In genomic region chr1:154977762-154978161, GRCh38 we compare ENCODE assay signal across 10 cellular contexts. TPM values are rescaled to one million over a fixed set of nuclear protein-coding genes. Genes with fewer than 3 reads are reported as not detected.
DNase-seq lines count a peak whose midpoint lies in the region; ATAC-seq, FAIRE-seq and TF ChIP-seq lines count a peak whose summit lies in the region.
"Not testable (repeated sequence)": the region's sequence is repeated elsewhere in the genome, so short reads cannot be mapped to it uniquely, and the experiment has no call there.
"Had no signal": no experiment of that assay in that cellular context is flagged by ENCODE, and none has a peak within 500 bp of the region (broad histone marks: within the 10 kb centered on the region; RNA-seq: fewer than 3 reads in every experiment).

No MANE protein-coding gene starts in this region.

- not testable (repeated sequence) for TF ChIP-seq RAD21 in A549 (conservative IDR thresholded peaks at IDR 0.05 in 1 of 2, IDR thresholded peaks at IDR 0.05 in 1 of 2); SK-N-SH (IDR thresholded peaks at IDR 0.05; ENCODE audit: low read length)

- H3K4me3 ChIP-seq in A549; DND-41 (ENCODE audit: low read depth in 1 of 2, low read length in 2 of 2); SK-N-SH (ENCODE audit: low read depth in 2 of 2, low read length in 1 of 2): not testable (repeated sequence)
- H3K4me3 ChIP-seq in NB4 (ENCODE audit: low read depth, low read length): peak overlapping the region; percentile 25

- peak overlapping the region; percentile 42 for H3K4me3 Mint-ChIP-seq in activated CD4-positive, alpha-beta T cell treated with anti-CD3 and anti-CD28 coated beads, Interleukin-2, amount 10 ng/mL, durations not matched to agents 24 days and 14 days
- not testable (repeated sequence) for H3K4me3 Mint-ChIP-seq in activated T-helper 17 cell treated with anti-CD3 and anti-CD28 coated beads, Interleukin-2, amount 50 U/mL, for 72 hours
- H3K4me3 Mint-ChIP-seq in endothelial cell (ENCODE audit: unreplicated experiment) (peak overlapping the region; percentile 32), nephron progenitor cell (peak overlapping the region; percentile 29)

- not testable (repeated sequence) for DNase-seq in A549 (ENCODE audit: low read depth in 1 of 2, low spot score in 1 of 2); DND-41; NB4 (ENCODE audit: low read depth); SK-N-SH; activated CD4-positive, alpha-beta T cell treated with anti-CD3 and anti-CD28 coated beads, Interleukin-2, amount 10 ng/mL, durations not matched to agents 24 days and 14 days; endothelial cell (ENCODE audit: low spot score); nephron progenitor cell

- FAIRE-seq in A549 (lab: Jason Lieb, UNC): not testable (repeated sequence)

- H3K27me3 ChIP-seq in DND-41 (ENCODE audit: insufficient read depth, low read length, poor library complexity); SK-N-SH (ENCODE audit: insufficient read depth): not testable (repeated sequence)

- peaks cover 27% of the 10 kb centered on the region for H3F3A ChIP-seq in SK-N-SH (replicated peaks; ENCODE audit: insufficient read depth)

- H3K4me2 ChIP-seq in A549: 0 out of 3 replicates have a peak overlapping the region, but pooled peaks have one; percentile 72
- peak overlapping the region; percentile 12; the same call in 1 of the 2 replicates for H3K4me2 ChIP-seq in DND-41 (ENCODE audit: insufficient read depth, low read length)
- 0 out of 2 replicates have a peak overlapping the region, but pooled peaks have one; percentile 91 for H3K4me2 ChIP-seq in SK-N-SH

- ATAC-seq in A549; DND-41 (ENCODE audit: insufficient read depth, low read depth); activated T-helper 17 cell treated with anti-CD3 and anti-CD28 coated beads, Interleukin-2, amount 50 U/mL, for 72 hours (replicated peaks): not testable (repeated sequence)

- H3K9me3 Mint-ChIP-seq in activated CD4-positive, alpha-beta T cell treated with anti-CD3 and anti-CD28 coated beads, Interleukin-2, amount 10 ng/mL, durations not matched to agents 24 days and 14 days; activated T-helper 17 cell treated with anti-CD3 and anti-CD28 coated beads, Interleukin-2, amount 50 U/mL, for 72 hours; endothelial cell (ENCODE audit: unreplicated experiment); nephron progenitor cell: not testable (repeated sequence)

- H3K4me1 Mint-ChIP-seq in activated CD4-positive, alpha-beta T cell treated with anti-CD3 and anti-CD28 coated beads, Interleukin-2, amount 10 ng/mL, durations not matched to agents 24 days and 14 days: peaks cover 21% of the 10 kb centered on the region
- H3K4me1 Mint-ChIP-seq in activated T-helper 17 cell treated with anti-CD3 and anti-CD28 coated beads, Interleukin-2, amount 50 U/mL, for 72 hours: peaks cover 14% of the 10 kb centered on the region
- not testable (repeated sequence) for H3K4me1 Mint-ChIP-seq in endothelial cell (ENCODE audit: unreplicated experiment); nephron progenitor cell

- not testable (repeated sequence) for H3K9me3 ChIP-seq in A549; DND-41 (ENCODE audit: insufficient read depth, low read length, severe bottlenecking); SK-N-SH

- peaks cover 26% of the 10 kb centered on the region for H3K36me3 Mint-ChIP-seq in activated CD4-positive, alpha-beta T cell treated with anti-CD3 and anti-CD28 coated beads, Interleukin-2, amount 10 ng/mL, durations not matched to agents 24 days and 14 days (ENCODE audit: low read depth)
- peaks cover 48% of the 10 kb centered on the region for H3K36me3 Mint-ChIP-seq in activated T-helper 17 cell treated with anti-CD3 and anti-CD28 coated beads, Interleukin-2, amount 50 U/mL, for 72 hours (ENCODE audit: low read depth)
- H3K36me3 Mint-ChIP-seq in endothelial cell (ENCODE audit: low read depth, unreplicated experiment): not testable (repeated sequence)
- H3K36me3 Mint-ChIP-seq in nephron progenitor cell (ENCODE audit: low read depth): peaks cover 33% of the 10 kb centered on the region

- H3K79me2 ChIP-seq in DND-41 (ENCODE audit: insufficient read depth, low read length) (peaks cover 68% of the 10 kb centered on the region), SK-N-SH (ENCODE audit: insufficient read depth) (peaks cover 72% of the 10 kb centered on the region)

- CTCF ChIA-PET in A549 (lab: Yijun Ruan, JAX): interaction anchor here (1.3 kb wide), 1 partner anchor 114 kb away, joined by 4 read pairs; no protein-coding TSS in a partner anchor
- CTCF ChIA-PET in SK-N-SH (lab: Yijun Ruan, JAX): interaction anchor here (0.9 to 37.5 kb wide), 6 partner anchors 16 to 43 kb away, joined by 3 to 640 read pairs (median 4); partner anchors contain the start of genes LENEP, PYGO2 and ZBTB7B

- H3K9ac ChIP-seq in DND-41 (ENCODE audit: low read depth, low read length); SK-N-SH: not testable (repeated sequence)

- not testable (repeated sequence) for H3K9me2 ChIP-seq in SK-N-SH

- WGBS in A549 (ENCODE audit: missing lambda C conversion rate): 69% methylated on average over 3 of the region's 3 CpGs
- WGBS in SK-N-SH (ENCODE audit: low lambda C conversion rate): 55% methylated on average over 3 of the region's 3 CpGs

- TF ChIP-seq POLR2A in A549 (IDR thresholded peaks at IDR 0.05; ENCODE audit: low read length); NB4 (IDR thresholded peaks at IDR 0.05; ENCODE audit: extremely low read depth, insufficient read length): not testable (repeated sequence)

- intact Hi-C loops in activated CD4-positive, alpha-beta T cell treated with anti-CD3 and anti-CD28 coated beads, Interleukin-2, amount 10 ng/mL, durations not matched to agents 24 days and 14 days (cut with micrococcal nuclease): loop anchor here (10.0 kb wide), 1 partner anchor 1527 kb away; the partner anchor contains the start of gene MEF2D

- H3K27ac ChIP-seq in A549: peak overlapping the region in 1 of 2 experiments; percentile 98; a peak in 2 of 6 replicates
- not testable (repeated sequence) for H3K27ac ChIP-seq in DND-41 (ENCODE audit: low read length)
- peak overlapping the region; percentile 99 to 100; a peak in 3 of 4 replicates for H3K27ac ChIP-seq in SK-N-SH (ENCODE audit: low read depth in 2 of 2, low read length in 1 of 2)

- POLR2A ChIA-PET in A549 (lab: Yijun Ruan, JAX) (interaction anchor here (0.6 kb wide), 1 partner anchor 35 kb away, joined by 12 read pairs; no protein-coding TSS in a partner anchor), SK-N-SH (lab: Yijun Ruan, JAX) (interaction anchor here (1.2 to 2.7 kb wide), 5 partner anchors 12 to 26 kb away, joined by 3 to 16 read pairs (median 5); partner anchors contain the start of genes LENEP, PBXIP1 and PYGO2)

- not testable (repeated sequence) for H3K27ac Mint-ChIP-seq in activated CD4-positive, alpha-beta T cell treated with anti-CD3 and anti-CD28 coated beads, Interleukin-2, amount 10 ng/mL, durations not matched to agents 24 days and 14 days; endothelial cell (ENCODE audit: unreplicated experiment)
- peak overlapping the region; percentile 61 for H3K27ac Mint-ChIP-seq in activated T-helper 17 cell treated with anti-CD3 and anti-CD28 coated beads, Interleukin-2, amount 50 U/mL, for 72 hours
- H3K27ac Mint-ChIP-seq in nephron progenitor cell: peak overlapping the region; percentile 83

- not testable (repeated sequence) for H3K27me3 Mint-ChIP-seq in activated CD4-positive, alpha-beta T cell treated with anti-CD3 and anti-CD28 coated beads, Interleukin-2, amount 10 ng/mL, durations not matched to agents 24 days and 14 days; activated T-helper 17 cell treated with anti-CD3 and anti-CD28 coated beads, Interleukin-2, amount 50 U/mL, for 72 hours; endothelial cell (ENCODE audit: unreplicated experiment); nephron progenitor cell (ENCODE audit: low read depth, poor library complexity)

- TF ChIP-seq CTCF in A549 (IDR thresholded peaks at IDR 0.05); DND-41 (IDR thresholded peaks at IDR 0.05; ENCODE audit: borderline replicate concordance, extremely low read depth, low read length, poor library complexity, severe bottlenecking); NB4 (IDR thresholded peaks at IDR 0.05; ENCODE audit: low read depth, low read length); SK-N-SH (IDR thresholded peaks at IDR 0.05); endothelial cell (IDR thresholded peaks at IDR 0.05; ENCODE audit: unreplicated experiment); nephron progenitor cell (IDR thresholded peaks at IDR 0.05): not testable (repeated sequence)

- H4K20me1 ChIP-seq in DND-41 (ENCODE audit: insufficient read depth, low read length): peaks cover 37% of the 10 kb centered on the region
- not testable (repeated sequence) for H4K20me1 ChIP-seq in SK-N-SH (ENCODE audit: insufficient read depth)

- not testable (repeated sequence) for TF ChIP-seq EP300 in A549 (IDR thresholded peaks at IDR 0.05); SK-N-SH (IDR thresholded peaks at IDR 0.05; ENCODE audit: borderline replicate concordance in 1 of 2, low read depth in 1 of 2, low read length in 1 of 2)

- H3K36me3 ChIP-seq in DND-41 (ENCODE audit: insufficient read depth, low read length): peaks cover 48% of the 10 kb centered on the region
- not testable (repeated sequence) for H3K36me3 ChIP-seq in SK-N-SH (replicated peaks in 1 of 2; ENCODE audit: control insufficient read depth in 1 of 2, insufficient read depth in 2 of 2, low read length in 1 of 2)

- not testable (repeated sequence) for H2AFZ ChIP-seq in DND-41 (ENCODE audit: low read depth, low read length); SK-N-SH (ENCODE audit: low read depth)

- peaks cover 28% of the 10 kb centered on the region for H3K4me1 ChIP-seq in A549
- peaks cover 63% of the 10 kb centered on the region for H3K4me1 ChIP-seq in DND-41 (ENCODE audit: insufficient read depth, low read length)
- peaks cover 17 to 40% of the 10 kb centered on the region in 2 experiments; a peak in 3 of 4 replicates for H3K4me1 ChIP-seq in SK-N-SH (ENCODE audit: control insufficient read depth in 1 of 2, insufficient read depth in 2 of 2, low read depth in 1 of 2, low read length in 1 of 2)

RNA-seq across cellular contexts. Expression of gene CKS1B, which starts 3.3 kb away (rescaled TPM):
- polyA plus RNA-seq in A549 (2011; rRNA removed) (725 and 787 TPM in 2 replicates), A549 (2017; fragmentation: RNase III; extraction: RNeasy Plus Mini Kit Qiagen cat#74134 plus additional on column Dnase treatment) (345 to 366 TPM (median 356 TPM) in 3 replicates), SK-N-SH (2012; rRNA removed) (256 and 308 TPM in 2 replicates)
- 882 and 1,176 TPM in 2 replicates for polyA plus RNA-seq in A549 (2012; cell fraction: cytosol; rRNA removed)
- polyA plus RNA-seq in A549 (2012; cell fraction: nucleus; rRNA removed): 218 and 329 TPM in 2 replicates
- 251 and 266 TPM in 2 replicates for polyA minus RNA-seq in A549 (2011; rRNA and poly(A)+ RNA removed)
- 286 and 340 TPM in 2 replicates for polyA plus RNA-seq in SK-N-SH (2012; cell fraction: cytosol; rRNA removed)
- 86.1 and 118 TPM in 2 replicates for polyA plus RNA-seq in SK-N-SH (2012; cell fraction: nucleus; rRNA removed)
- 179 and 181 TPM in 2 replicates for total RNA-seq in activated CD4-positive, alpha-beta T cell treated with anti-CD3 and anti-CD28 coated beads, Interleukin-2, amount 10 ng/mL, durations not matched to agents 24 days and 14 days
- total RNA-seq in activated T-helper 17 cell treated with anti-CD3 and anti-CD28 coated beads, Interleukin-2, amount 50 U/mL, for 72 hours: 100 to 1,000 TPM; 162 to 188 TPM
- 48.3 TPM for total RNA-seq in endothelial cell (ENCODE audit: unreplicated experiment)

RNA-seq across cellular contexts. Expression of gene FLAD1, which starts 5.4 kb away (rescaled TPM):
- 43.5 and 57.1 TPM in 2 replicates for polyA plus RNA-seq in A549 (2011; rRNA removed)
- 75.4 and 84.9 TPM in 2 replicates for polyA plus RNA-seq in A549 (2012; cell fraction: cytosol; rRNA removed)
- 122 and 131 TPM in 2 replicates for polyA plus RNA-seq in A549 (2012; cell fraction: nucleus; rRNA removed)
- 34.1 to 38.2 TPM (median 36.0 TPM) in 3 replicates for polyA plus RNA-seq in A549 (2017; fragmentation: RNase III; extraction: RNeasy Plus Mini Kit Qiagen cat#74134 plus additional on column Dnase treatment)
- polyA minus RNA-seq in A549 (2011; rRNA and poly(A)+ RNA removed): 96.6 and 131 TPM in 2 replicates
- polyA plus RNA-seq in SK-N-SH (2012; rRNA removed): 50.8 and 56.2 TPM in 2 replicates
- polyA plus RNA-seq in SK-N-SH (2012; cell fraction: cytosol; rRNA removed): 21.8 and 32.1 TPM in 2 replicates
- 130 and 147 TPM in 2 replicates for polyA plus RNA-seq in SK-N-SH (2012; cell fraction: nucleus; rRNA removed)
- total RNA-seq in activated CD4-positive, alpha-beta T cell treated with anti-CD3 and anti-CD28 coated beads, Interleukin-2, amount 10 ng/mL, durations not matched to agents 24 days and 14 days: 69.9 and 71.8 TPM in 2 replicates
- total RNA-seq in activated T-helper 17 cell treated with anti-CD3 and anti-CD28 coated beads, Interleukin-2, amount 50 U/mL, for 72 hours: 10 to 100 TPM; 34.6 to 68.3 TPM
- 35.9 TPM for total RNA-seq in endothelial cell (ENCODE audit: unreplicated experiment)

RNA-seq across cellular contexts. Expression of gene SHC1, which starts 7.2 kb away (rescaled TPM):
- polyA plus RNA-seq in A549 (2011; rRNA removed) (174 and 203 TPM in 2 replicates), A549 (2017; fragmentation: RNase III; extraction: RNeasy Plus Mini Kit Qiagen cat#74134 plus additional on column Dnase treatment) (117 to 124 TPM (median 118 TPM) in 3 replicates), SK-N-SH (2012; rRNA removed) (338 and 395 TPM in 2 replicates)
- polyA plus RNA-seq in A549 (2012; cell fraction: cytosol; rRNA removed): 156 and 206 TPM in 2 replicates
- polyA plus RNA-seq in A549 (2012; cell fraction: nucleus; rRNA removed): 288 and 324 TPM in 2 replicates
- 278 and 293 TPM in 2 replicates for polyA minus RNA-seq in A549 (2011; rRNA and poly(A)+ RNA removed)
- 199 and 274 TPM in 2 replicates for polyA plus RNA-seq in SK-N-SH (2012; cell fraction: cytosol; rRNA removed)
- 1,066 and 1,388 TPM in 2 replicates for polyA plus RNA-seq in SK-N-SH (2012; cell fraction: nucleus; rRNA removed)
- 50.4 and 60.5 TPM in 2 replicates for total RNA-seq in activated CD4-positive, alpha-beta T cell treated with anti-CD3 and anti-CD28 coated beads, Interleukin-2, amount 10 ng/mL, durations not matched to agents 24 days and 14 days
- total RNA-seq in activated T-helper 17 cell treated with anti-CD3 and anti-CD28 coated beads, Interleukin-2, amount 50 U/mL, for 72 hours: 10 to 100 TPM; 60.9 to 62.0 TPM
- 915 TPM for total RNA-seq in endothelial cell (ENCODE audit: unreplicated experiment)

RNA-seq across cellular contexts. Expression of gene LENEP, which starts 15.6 kb away (rescaled TPM):
- polyA plus RNA-seq in A549 (2011; rRNA removed) (0.32 TPM in 1 of 2 replicates, not detected in the other), A549 (2017; fragmentation: RNase III; extraction: RNeasy Plus Mini Kit Qiagen cat#74134 plus additional on column Dnase treatment) (not detected in 3 replicates), SK-N-SH (2012; rRNA removed) (0.26 TPM in 1 of 2 replicates, not detected in the other)
- 0.09 TPM in 1 of 2 replicates, not detected in the other for polyA plus RNA-seq in A549 (2012; cell fraction: cytosol; rRNA removed)
- polyA plus RNA-seq in A549 (2012; cell fraction: nucleus; rRNA removed): 0.55 and 0.58 TPM in 2 replicates
- polyA minus RNA-seq in A549 (2011; rRNA and poly(A)+ RNA removed): 1.9 and 5.0 TPM in 2 replicates
- not detected in 2 replicates for polyA plus RNA-seq in SK-N-SH (2012; cell fraction: cytosol; rRNA removed)
- polyA plus RNA-seq in SK-N-SH (2012; cell fraction: nucleus; rRNA removed): 0.13 and 0.40 TPM in 2 replicates
- total RNA-seq in activated CD4-positive, alpha-beta T cell treated with anti-CD3 and anti-CD28 coated beads, Interleukin-2, amount 10 ng/mL, durations not matched to agents 24 days and 14 days: 0.79 and 1.4 TPM in 2 replicates
- under 1 TPM; 0.77 to 0.97 TPM for total RNA-seq in activated T-helper 17 cell treated with anti-CD3 and anti-CD28 coated beads, Interleukin-2, amount 50 U/mL, for 72 hours
- 0.82 TPM for total RNA-seq in endothelial cell (ENCODE audit: unreplicated experiment)
- total RNA-seq: A172; CD4-positive, alpha-beta T cell had no signal

RNA-seq across cellular contexts. Expression of gene PYGO2, which starts 16.2 kb away (rescaled TPM):
- polyA plus RNA-seq in A549 (2011; rRNA removed): 24.6 and 25.8 TPM in 2 replicates
- 10.6 and 14.7 TPM in 2 replicates for polyA plus RNA-seq in A549 (2012; cell fraction: cytosol; rRNA removed)
- 20.7 and 22.9 TPM in 2 replicates for polyA plus RNA-seq in A549 (2012; cell fraction: nucleus; rRNA removed)
- polyA plus RNA-seq in A549 (2017; fragmentation: RNase III; extraction: RNeasy Plus Mini Kit Qiagen cat#74134 plus additional on column Dnase treatment): 15.7 to 18.9 TPM (median 18.3 TPM) in 3 replicates
- 21.2 and 21.6 TPM in 2 replicates for polyA minus RNA-seq in A549 (2011; rRNA and poly(A)+ RNA removed)
- polyA plus RNA-seq in SK-N-SH (2012; rRNA removed): 23.3 and 28.2 TPM in 2 replicates
- polyA plus RNA-seq in SK-N-SH (2012; cell fraction: cytosol; rRNA removed): 14.3 and 19.8 TPM in 2 replicates
- 36.8 and 45.8 TPM in 2 replicates for polyA plus RNA-seq in SK-N-SH (2012; cell fraction: nucleus; rRNA removed)
- 34.4 and 34.8 TPM in 2 replicates for total RNA-seq in activated CD4-positive, alpha-beta T cell treated with anti-CD3 and anti-CD28 coated beads, Interleukin-2, amount 10 ng/mL, durations not matched to agents 24 days and 14 days
- total RNA-seq in activated T-helper 17 cell treated with anti-CD3 and anti-CD28 coated beads, Interleukin-2, amount 50 U/mL, for 72 hours: 10 to 100 TPM; 35.6 to 39.2 TPM
- 49.8 TPM for total RNA-seq in endothelial cell (ENCODE audit: unreplicated experiment)

Comparison
In these comparisons a context has a peak if more than half of its experiments do, and no peak if none do; other contexts are left out.
1. H3K4me2 ChIP-seq: peak in every context shown above with its lines; median percentile 91 in SK-N-SH; 72 in A549; 12 in DND-41.
2. RNA of gene SHC1, which starts 7.2 kb away (total RNA-seq): 915 TPM in endothelial cell (single experiment); 60.9 to 62.0 TPM in activated T-helper 17 cell treated with anti-CD3 and anti-CD28 coated beads, Interleukin-2, amount 50 U/mL, for 72 hours and 50.4 to 60.5 TPM in activated CD4-positive, alpha-beta T cell treated with anti-CD3 and anti-CD28 coated beads, Interleukin-2, amount 10 ng/mL, durations not matched to agents 24 days and 14 days; every median in the first group is over 10 times any median in the second.